ENCODE assay signal across 1 cellular context in genomic region chr11:65382036-65382803, GRCh38.
TF ChIP-seq lines count a peak whose summit lies in the region.

TSS of gene SLC25A45 (minus strand) at chr11:65382646. CDS start at chr11:65381951, 695 bp downstream.

TF ChIP-seq in HepG2, 621 proteins besides CTCF, POLR2A, EP300 and RAD21 (continued from another document and continues in another):
- TF ChIP-seq HNF1B (CRISPR knock-in tag; IDR thresholded peaks at IDR 0.05) (peak; percentile 99), SMAD9 (CRISPR knock-in tag; IDR thresholded peaks at IDR 0.05) (no peak), ZNF251 (CRISPR knock-in tag; IDR thresholded peaks at IDR 0.05) (no peak), GLI4 (CRISPR knock-in tag; IDR thresholded peaks at IDR 0.05; ENCODE audit: borderline replicate concordance) (peak; percentile 51; the same call in 1 of the 2 replicates), PAX8 (CRISPR knock-in tag; IDR thresholded peaks at IDR 0.05; ENCODE audit: borderline replicate concordance) (0 out of 2 replicates have a peak, but pooled peaks have one; percentile 39), HMGXB4 (CRISPR knock-in tag; IDR thresholded peaks at IDR 0.05; ENCODE audit: borderline replicate concordance in 1 of 2, low read depth in 1 of 2) (peak; percentile 87 to 89), DZIP1 (CRISPR knock-in tag; IDR thresholded peaks at IDR 0.05) (0 out of 2 replicates have a peak, but pooled peaks have one; percentile 55), CHD4 (IDR thresholded peaks at IDR 0.05; ENCODE audit: borderline replicate concordance, low read length) (no peak), GZF1 (CRISPR knock-in tag; IDR thresholded peaks at IDR 0.05) (no peak), BCL6 (CRISPR knock-in tag; IDR thresholded peaks at IDR 0.05) (peak; percentile 67; the same call in 1 of the 2 replicates), FOXJ3 (CRISPR knock-in tag; IDR thresholded peaks at IDR 0.05; ENCODE audit: borderline replicate concordance) (no peak), ZNF580 (CRISPR knock-in tag; IDR thresholded peaks at IDR 0.05; ENCODE audit: borderline replicate concordance, low read depth) (0 out of 2 replicates have a peak, but pooled peaks have one; percentile 47), ZKSCAN5 (CRISPR knock-in tag; IDR thresholded peaks at IDR 0.05) (peak; percentile 98), NBN (conservative IDR thresholded peaks at IDR 0.05) (no peak), HIC2 (CRISPR knock-in tag; IDR thresholded peaks at IDR 0.05; ENCODE audit: low read depth) (peak; percentile 98), MIER3 (CRISPR knock-in tag; IDR thresholded peaks at IDR 0.05; ENCODE audit: borderline replicate concordance) (peak; percentile 45), ISX (CRISPR knock-in tag; conservative IDR thresholded peaks at IDR 0.05) (no peak), ZFP90 (CRISPR knock-in tag; IDR thresholded peaks at IDR 0.05; ENCODE audit: borderline replicate concordance) (no peak), ZNF616 (CRISPR knock-in tag; IDR thresholded peaks at IDR 0.05; ENCODE audit: low read depth) (peak; percentile 71; the same call in 1 of the 2 replicates), ZFAT (CRISPR knock-in tag; conservative IDR thresholded peaks at IDR 0.05) (no peak), NFYC (CRISPR knock-in tag; IDR thresholded peaks at IDR 0.05) (no peak), SAFB2 (CRISPR knock-in tag; IDR thresholded peaks at IDR 0.05; ENCODE audit: borderline replicate concordance, low read depth) (peak; percentile 79; the same call in 1 of the 2 replicates), SKI (IDR thresholded peaks at IDR 0.05; ENCODE audit: partially characterized antibody) (peak; percentile 77), AHDC1 (CRISPR knock-in tag; IDR thresholded peaks at IDR 0.05; ENCODE audit: borderline replicate concordance) (peak; percentile 80), ZNF101 (CRISPR knock-in tag; IDR thresholded peaks at IDR 0.05; ENCODE audit: borderline replicate concordance, low read depth) (no peak), ARID4A (CRISPR knock-in tag; IDR thresholded peaks at IDR 0.05; ENCODE audit: borderline replicate concordance) (peak; percentile 91)
- TF ChIP-seq, protein P1, sequence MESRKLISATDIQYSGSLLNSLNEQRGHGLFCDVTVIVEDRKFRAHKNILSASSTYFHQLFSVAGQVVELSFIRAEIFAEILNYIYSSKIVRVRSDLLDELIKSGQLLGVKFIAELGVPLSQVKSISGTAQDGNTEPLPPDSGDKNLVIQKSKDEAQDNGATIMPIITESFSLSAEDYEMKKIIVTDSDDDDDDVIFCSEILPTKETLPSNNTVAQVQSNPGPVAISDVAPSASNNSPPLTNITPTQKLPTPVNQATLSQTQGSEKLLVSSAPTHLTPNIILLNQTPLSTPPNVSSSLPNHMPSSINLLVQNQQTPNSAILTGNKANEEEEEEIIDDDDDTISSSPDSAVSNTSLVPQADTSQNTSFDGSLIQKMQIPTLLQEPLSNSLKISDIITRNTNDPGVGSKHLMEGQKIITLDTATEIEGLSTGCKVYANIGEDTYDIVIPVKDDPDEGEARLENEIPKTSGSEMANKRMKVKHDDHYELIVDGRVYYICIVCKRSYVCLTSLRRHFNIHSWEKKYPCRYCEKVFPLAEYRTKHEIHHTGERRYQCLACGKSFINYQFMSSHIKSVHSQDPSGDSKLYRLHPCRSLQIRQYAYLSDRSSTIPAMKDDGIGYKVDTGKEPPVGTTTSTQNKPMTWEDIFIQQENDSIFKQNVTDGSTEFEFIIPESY (CRISPR knock-in tag; IDR thresholded peaks at IDR 0.05) = no peak
- TF ChIP-seq, protein P2, sequence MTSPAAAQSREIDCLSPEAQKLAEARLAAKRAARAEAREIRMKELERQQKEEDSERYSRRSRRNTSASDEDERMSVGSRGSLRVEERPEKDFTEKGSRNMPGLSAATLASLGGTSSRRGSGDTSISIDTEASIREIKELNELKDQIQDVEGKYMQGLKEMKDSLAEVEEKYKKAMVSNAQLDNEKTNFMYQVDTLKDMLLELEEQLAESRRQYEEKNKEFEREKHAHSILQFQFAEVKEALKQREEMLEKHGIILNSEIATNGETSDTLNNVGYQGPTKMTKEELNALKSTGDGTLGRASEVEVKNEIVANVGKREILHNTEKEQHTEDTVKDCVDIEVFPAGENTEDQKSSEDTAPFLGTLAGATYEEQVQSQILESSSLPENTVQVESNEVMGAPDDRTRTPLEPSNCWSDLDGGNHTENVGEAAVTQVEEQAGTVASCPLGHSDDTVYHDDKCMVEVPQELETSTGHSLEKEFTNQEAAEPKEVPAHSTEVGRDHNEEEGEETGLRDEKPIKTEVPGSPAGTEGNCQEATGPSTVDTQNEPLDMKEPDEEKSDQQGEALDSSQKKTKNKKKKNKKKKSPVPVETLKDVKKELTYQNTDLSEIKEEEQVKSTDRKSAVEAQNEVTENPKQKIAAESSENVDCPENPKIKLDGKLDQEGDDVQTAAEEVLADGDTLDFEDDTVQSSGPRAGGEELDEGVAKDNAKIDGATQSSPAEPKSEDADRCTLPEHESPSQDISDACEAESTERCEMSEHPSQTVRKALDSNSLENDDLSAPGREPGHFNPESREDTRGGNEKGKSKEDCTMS (CRISPR knock-in tag; conservative IDR thresholded peaks at IDR 0.05) = no peak
- TF ChIP-seq, protein P3, sequence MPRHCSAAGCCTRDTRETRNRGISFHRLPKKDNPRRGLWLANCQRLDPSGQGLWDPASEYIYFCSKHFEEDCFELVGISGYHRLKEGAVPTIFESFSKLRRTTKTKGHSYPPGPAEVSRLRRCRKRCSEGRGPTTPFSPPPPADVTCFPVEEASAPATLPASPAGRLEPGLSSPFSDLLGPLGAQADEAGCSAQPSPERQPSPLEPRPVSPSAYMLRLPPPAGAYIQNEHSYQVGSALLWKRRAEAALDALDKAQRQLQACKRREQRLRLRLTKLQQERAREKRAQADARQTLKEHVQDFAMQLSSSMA (CRISPR knock-in tag; IDR thresholded peaks at IDR 0.05) = peak; percentile 48; the same call in 1 of the 2 replicates
